11 cellular contexts compared by ENCODE assay signal in the genomic region with DNA sequence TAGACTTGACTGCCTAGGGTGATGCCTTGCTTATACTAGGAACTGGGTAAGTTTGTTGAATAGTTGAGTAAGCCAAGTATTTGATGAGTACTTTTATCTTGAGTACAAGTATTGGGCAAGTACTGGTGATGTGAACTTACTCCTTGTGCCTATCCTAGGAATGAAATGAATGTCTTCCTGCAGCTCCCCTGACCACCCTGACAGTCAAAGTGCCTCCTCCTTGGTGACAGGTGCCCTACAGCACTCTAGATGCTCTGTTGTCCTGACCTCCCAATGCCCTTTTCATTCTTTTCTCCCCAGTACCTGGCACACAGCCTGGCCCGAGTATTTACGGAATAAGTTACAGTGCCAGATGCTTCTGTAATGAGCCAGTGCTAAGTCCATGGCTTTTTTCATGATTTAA. TPM values are rescaled to one million over a fixed set of nuclear protein-coding genes. Genes with fewer than 3 reads are reported as not detected.
DNase-seq lines count a peak whose midpoint lies in the region; ATAC-seq and TF ChIP-seq lines count a peak whose summit lies in the region.
"Had no signal": no experiment of that assay in that cellular context is flagged by ENCODE, and none has a peak within 500 bp of the region (broad histone marks: within the 10 kb centered on the region; RNA-seq: fewer than 3 reads in every experiment).

No MANE protein-coding gene starts in this region.

- H3K9me3 Mint-ChIP-seq in Calu3 (ENCODE audit: low read depth, unreplicated experiment) = no peaks in the 10 kb centered on the region

- 9% methylated on average over 2 of the region's 2 CpGs for WGBS in prostate gland

- peaks cover 0 to 5% of the 10 kb centered on the region in 2 donors for H3K36me3 ChIP-seq in prostate gland
- H3K36me3 ChIP-seq in HAP-1 (replicated peaks) = peaks cover 25% of the 10 kb centered on the region

- no peak overlapping the region for H3K27ac Mint-ChIP-seq in Calu3 (ENCODE audit: unreplicated experiment)
- H3K27ac Mint-ChIP-seq: T-helper 17 cell had no signal

- peaks cover 44% of the 10 kb centered on the region for H3K36me3 Mint-ChIP-seq in Calu3 (ENCODE audit: insufficient read depth, unreplicated experiment)

- intact Hi-C loops in prostate gland (cut with DNase I) = no loop called here
- intact Hi-C loops in Calu3 (cut with micrococcal nuclease; ENCODE audit: unreplicated experiment) = no loop called here

- H3K27me3 ChIP-seq in prostate gland (replicated peaks; ENCODE audit: insufficient read depth) = no peaks in the 10 kb centered on the region
- no peaks in the 10 kb centered on the region for H3K27me3 ChIP-seq in HAP-1 (ENCODE audit: low read depth)

- H3K27ac ChIP-seq in prostate gland = no peak overlapping the region

- DNase-seq in GM04504 (ENCODE audit: low read depth) (peak; percentile 21), NCI-H69 (lab: John Stamatoyannopoulos, UW) (peak; percentile 81), fibroblast of peridontal ligament (ENCODE audit: extremely low read depth) (peak; percentile 67), prostate gland (ENCODE audit: low spot score) (peak; percentile 20), Calu3 (no peak), HAP-1 (ENCODE audit: low spot score in 2 of 2) (no peak)
- DNase-seq: activated naive CD4-positive, alpha-beta T cell; foreskin melanocyte; T-helper 17 cell had no signal

- no TSS peak for BruUV-seq in Calu3 (replicated peaks; lab: Mats Ljungman, UMichigan)

- H3K4me3 ChIP-seq in prostate gland (no peak overlapping the region), HAP-1 (no peak overlapping the region)

- H3K4me3 Mint-ChIP-seq in Calu3 (ENCODE audit: low read depth, unreplicated experiment) = no peak overlapping the region
- H3K4me3 Mint-ChIP-seq: T-helper 17 cell had no signal

- H3K27me3 Mint-ChIP-seq in Calu3 (ENCODE audit: unreplicated experiment) = no peaks in the 10 kb centered on the region
- H3K27me3 Mint-ChIP-seq: T-helper 17 cell had no signal

- ATAC-seq in GM18870 (IDR thresholded peaks at IDR 0.05; ENCODE audit: unreplicated experiment) (no peak), HG02798 (IDR thresholded peaks at IDR 0.05; ENCODE audit: poor library complexity, unreplicated experiment) (no peak)
- ATAC-seq: T-helper 17 cell had no signal

- H3K4me1 Mint-ChIP-seq in Calu3 (ENCODE audit: low read depth, unreplicated experiment) = no peaks in the 10 kb centered on the region

- in situ Hi-C loops in HAP-1 (cut with MboI; ENCODE audit: low sequenced_read_pairs) = no loop called here

- CTCF ChIA-PET in Calu3 (lab: Charles Lee) = no interaction called here

- H3K4me1 ChIP-seq in prostate gland (replicated peaks) = peaks cover 9% of the 10 kb centered on the region
- H3K4me1 ChIP-seq in HAP-1 = no peaks in the 10 kb centered on the region

- TF ChIP-seq POLR2A in prostate gland (IDR thresholded peaks at IDR 0.05) = no peak

- TF ChIP-seq CTCF in prostate gland (IDR thresholded peaks at IDR 0.05) = no peak
- no peak for TF ChIP-seq CTCF in Calu3 (IDR thresholded peaks at IDR 0.05; ENCODE audit: unreplicated experiment)

- H3K9me3 ChIP-seq in prostate gland (no peaks in the 10 kb centered on the region), HAP-1 (no peaks in the 10 kb centered on the region)

RNA-seq across cellular contexts. Expression of gene PCSK9, which starts 25.5 kb away (rescaled TPM):
- total RNA-seq in prostate gland (under 1 TPM in 1 of 2 donors, not detected in 1; 0.45 TPM), Calu3 (2022) (31.8 and 41.6 TPM in 2 replicates)
- total RNA-seq: T-helper 17 cell had no signal

Comparison
In these comparisons a context has a peak if more than half of its experiments do, and no peak if none do; other contexts are left out.
1. DNase-seq: peak in GM04504 (single experiment), NCI-H69 (single experiment), fibroblast of peridontal ligament (single experiment) and prostate gland (single experiment); none in Calu3 (single experiment) and HAP-1 (0 of 2).
2. RNA of gene PCSK9, which starts 25.5 kb away (total RNA-seq): 31.8 to 41.6 TPM in Calu3; 0.45 TPM in prostate gland; every median in the first group is over 10 times any median in the second.